ENCODE assay signal across 16 cellular contexts in genomic region chr10:82737556-82737955, GRCh38.
"Had no signal": no experiment of that assay in that cellular context is flagged by ENCODE, and none has a peak within 500 bp of the region (broad histone marks: within the 10 kb centered on the region; RNA-seq: fewer than 3 reads in every experiment).

No MANE protein-coding gene starts in this region.

- H3K27me3 ChIP-seq: adrenal gland, left lung, ovary, suprapubic skin had no signal

- ATAC-seq: left lung; natural killer cell treated with Interleukin-12 subunit alpha and Interleukin-12 subunit beta and Interleukin-15 and Interleukin-18, amount 100 ng/mL, for 72 hours had no signal

- H3K4me1 ChIP-seq: left lung, suprapubic skin had no signal

- H3K36me3 Mint-ChIP-seq: memory B cell; natural killer cell treated with Interleukin-12 subunit alpha and Interleukin-12 subunit beta and Interleukin-15 and Interleukin-18, amount 100 ng/mL, for 72 hours; type B pancreatic cell had no signal

- H3K9me3 Mint-ChIP-seq: type B pancreatic cell had no signal

- H3K27ac Mint-ChIP-seq: activated B cell treated with CpG ODN at 0.5 μM for 24 hours; activated CD4-positive, alpha-beta T cell treated with anti-CD3 and anti-CD28 coated beads, Interleukin-2, amount 10 ng/mL, durations not matched to agents 7 days and 5 days; activated T-helper 2 cell treated with anti-CD3 and anti-CD28 coated beads, Interferon-gamma antibody, Interleukin-2, Interleukin-4, amounts not matched to agents 10 μg/mL and 5 μg/mL and 100 μg/mL, durations not matched to agents 14 hours and 24 hours and 36 hours; dendritic cell treated with granulocyte-macrophage colony-stimulating factor and Interleukin-4, amounts not matched to agents 40 ng/mL and 50 ng/mL, for 4 days; memory B cell; natural killer cell treated with Interleukin-12 subunit alpha and Interleukin-12 subunit beta and Interleukin-15 and Interleukin-18, amount 100 ng/mL, for 72 hours; type B pancreatic cell had no signal

- DNase-seq: activated B cell treated with CpG ODN at 0.5 μM for 24 hours; activated CD4-positive, alpha-beta T cell treated with anti-CD3 and anti-CD28 coated beads, Interleukin-2, amount 10 ng/mL, durations not matched to agents 7 days and 5 days; activated naive CD4-positive, alpha-beta T cell treated with anti-CD3 and anti-CD28 coated beads, Interleukin-2, amount 50 U/mL, for 16 hours; adrenal gland; central memory CD4-positive, alpha-beta T cell; left lung; ovary; stimulated activated CD4-positive, alpha-beta T cell treated with anti-CD3 and anti-CD28 coated beads, Interleukin-2, amount 100 ng/mL, for 48 hours; stimulated activated naive CD4-positive, alpha-beta T cell treated with Interleukin-2 at 50 U/mL for 16 hours; T-helper 1 cell had no signal

- H3K4me3 Mint-ChIP-seq: activated B cell treated with CpG ODN at 0.5 μM for 24 hours; activated CD4-positive, alpha-beta T cell treated with anti-CD3 and anti-CD28 coated beads, Interleukin-2, amount 10 ng/mL, durations not matched to agents 7 days and 5 days; dendritic cell treated with granulocyte-macrophage colony-stimulating factor and Interleukin-4, amounts not matched to agents 40 ng/mL and 50 ng/mL, for 4 days; memory B cell; natural killer cell treated with Interleukin-12 subunit alpha and Interleukin-12 subunit beta and Interleukin-15 and Interleukin-18, amount 100 ng/mL, for 72 hours; type B pancreatic cell had no signal

- H3K4me1 Mint-ChIP-seq: activated B cell treated with CpG ODN at 0.5 μM for 24 hours; activated CD4-positive, alpha-beta T cell treated with anti-CD3 and anti-CD28 coated beads, Interleukin-2, amount 10 ng/mL, durations not matched to agents 7 days and 5 days; memory B cell had no signal

- H3K9me3 ChIP-seq: adrenal gland, ovary, suprapubic skin had no signal

- H3K27ac ChIP-seq: adrenal gland, left lung, ovary, suprapubic skin had no signal

- H3K4me3 ChIP-seq: adrenal gland, left lung, ovary, suprapubic skin had no signal

- H3K36me3 ChIP-seq: adrenal gland, left lung, ovary, suprapubic skin had no signal

- H3K27me3 Mint-ChIP-seq: activated B cell treated with CpG ODN at 0.5 μM for 24 hours; activated CD4-positive, alpha-beta T cell treated with anti-CD3 and anti-CD28 coated beads, Interleukin-2, amount 10 ng/mL, durations not matched to agents 7 days and 5 days; dendritic cell treated with granulocyte-macrophage colony-stimulating factor and Interleukin-4, amounts not matched to agents 40 ng/mL and 50 ng/mL, for 4 days; memory B cell; natural killer cell treated with Interleukin-12 subunit alpha and Interleukin-12 subunit beta and Interleukin-15 and Interleukin-18, amount 100 ng/mL, for 72 hours; type B pancreatic cell had no signal
